12 cellular contexts compared by ENCODE assay signal in the genomic region with DNA sequence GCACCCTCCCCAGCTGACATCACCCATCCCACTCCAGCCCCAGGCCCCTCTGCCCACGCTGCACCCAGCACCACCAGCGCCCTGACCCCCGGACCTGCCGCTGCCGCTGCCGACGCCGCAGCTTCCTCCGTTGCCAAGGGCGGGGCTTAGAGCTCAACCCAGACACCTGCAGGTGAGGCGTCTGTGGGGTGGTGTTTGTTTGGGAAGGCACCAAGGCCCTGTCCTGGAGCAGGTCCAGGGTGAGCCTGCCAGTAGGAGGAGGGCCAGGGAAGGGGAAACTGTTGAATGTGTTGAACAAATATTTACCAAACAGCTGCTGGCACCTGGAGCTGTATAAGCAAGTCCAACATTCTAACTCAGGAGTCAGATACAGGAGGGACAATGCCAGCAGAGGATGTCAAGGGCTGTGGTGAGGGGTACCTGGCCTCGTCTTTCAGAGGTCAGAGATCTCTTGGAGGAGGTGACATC. TPM values are rescaled to one million over a fixed set of nuclear protein-coding genes. Genes with fewer than 3 reads are reported as not detected.
DNase-seq lines count a peak whose midpoint lies in the region; ATAC-seq and TF ChIP-seq lines count a peak whose summit lies in the region.
"Had no signal": no experiment of that assay in that cellular context is flagged by ENCODE, and none has a peak within 500 bp of the region (broad histone marks: within the 10 kb centered on the region; RNA-seq: fewer than 3 reads in every experiment).

No MANE protein-coding gene starts in this region.

- intact Hi-C loops in left cardiac atrium (cut with DNase I) (no loop called here), lower lobe of right lung (cut with DNase I) (no loop called here)

- no peaks in the 10 kb centered on the region for H3K9me3 Mint-ChIP-seq in HFFc6
- H3K9me3 Mint-ChIP-seq: CD4-positive, CD25-positive, alpha-beta regulatory T cell had no signal

- no peaks in the 10 kb centered on the region for H3K27me3 Mint-ChIP-seq in HFFc6 (ENCODE audit: insufficient read depth)
- H3K27me3 Mint-ChIP-seq: CD4-positive, CD25-positive, alpha-beta regulatory T cell had no signal

- H3K36me3 Mint-ChIP-seq in HFFc6 (ENCODE audit: low read depth), result no peaks in the 10 kb centered on the region
- H3K36me3 Mint-ChIP-seq: CD4-positive, CD25-positive, alpha-beta regulatory T cell had no signal

- H3K27me3 ChIP-seq in right atrium auricular region, result no peaks in the 10 kb centered on the region
- H3K27me3 ChIP-seq in lower lobe of right lung (ENCODE audit: low read depth), result no peaks in the 10 kb centered on the region
- H3K27me3 ChIP-seq: SJSA1 had no signal

- peaks cover 0 to 61% of the 10 kb centered on the region in 2 donors for H3K4me1 ChIP-seq in right atrium auricular region
- peaks cover 64% of the 10 kb centered on the region for H3K4me1 ChIP-seq in lower lobe of right lung

- no peaks in the 10 kb centered on the region for H3K9me3 ChIP-seq in right atrium auricular region
- no peaks in the 10 kb centered on the region for H3K9me3 ChIP-seq in lower lobe of right lung
- H3K9me3 ChIP-seq: SJSA1 had no signal

- H3K4me1 Mint-ChIP-seq in HFFc6 (ENCODE audit: low read depth), result peaks cover 19% of the 10 kb centered on the region

- ATAC-seq in left cardiac atrium, result no peak
- ATAC-seq in lower lobe of right lung, result peak in 1 of 2 donors; percentile 2
- no peak for ATAC-seq in HG03108 (IDR thresholded peaks at IDR 0.05; ENCODE audit: unreplicated experiment)
- no peak for ATAC-seq in HG02610 (IDR thresholded peaks at IDR 0.05; ENCODE audit: unreplicated experiment)
- ATAC-seq in HG03354 (IDR thresholded peaks at IDR 0.05; ENCODE audit: poor library complexity, severe bottlenecking, unreplicated experiment), result no peak

- no peak overlapping the region for H3K4me3 Mint-ChIP-seq in HFFc6

- DNase-seq in right atrium auricular region (ENCODE audit: low spot score) (no peak), left cardiac atrium (no peak), SHP77 treated with DMSO at 0.1 percent for 48 hours (lab: John Stamatoyannopoulos, UW) (peak; percentile 89), lower lobe of right lung (peak; percentile 88), HFFc6 (no peak)
- DNase-seq: activated CD8-positive, alpha-beta memory T cell treated with anti-CD3 and anti-CD28 coated beads, Interleukin-2, amount 50 U/mL, for 48 hours; CD4-positive, CD25-positive, alpha-beta regulatory T cell; KBM-7 had no signal

- H3K4me3 ChIP-seq in right atrium auricular region (no peak overlapping the region), lower lobe of right lung (peak overlapping the region; percentile 14)
- H3K4me3 ChIP-seq: SJSA1 had no signal

- peaks cover 6% of the 10 kb centered on the region for H3K36me3 ChIP-seq in right atrium auricular region
- H3K36me3 ChIP-seq in lower lobe of right lung, result peaks cover 23% of the 10 kb centered on the region

- H3K27ac Mint-ChIP-seq in HFFc6, result no peak overlapping the region; the same call in 1 of the 2 replicates

- no peak for TF ChIP-seq CTCF in right atrium auricular region (IDR thresholded peaks at IDR 0.05)
- no peak for TF ChIP-seq CTCF in lower lobe of right lung (IDR thresholded peaks at IDR 0.05)
- TF ChIP-seq CTCF in HFFc6 (IDR thresholded peaks at IDR 0.05), result no peak

- H3K27ac ChIP-seq in right atrium auricular region, result peak overlapping the region; percentile 8 to 39
- H3K27ac ChIP-seq in lower lobe of right lung, result peak overlapping the region; percentile 99
- H3K27ac ChIP-seq: SJSA1 had no signal

RNA-seq across cellular contexts. Expression of a gene that starts 3.1 kb away (rescaled TPM):
- total RNA-seq in right atrium auricular region (100 to 1,000 TPM; 153 to 201 TPM), left cardiac atrium (100 to 1,000 TPM; 276 to 310 TPM), lower lobe of right lung (150 TPM)
- total RNA-seq in HFFc6 (2021; fragmentation: NEBNext Ultra II Directional; extraction: Animal tissue kit (Norgen Biotek cat#: 25700)), result 10 to 100 TPM; 65.1 to 80.6 (median 71.2) TPM

RNA-seq across cellular contexts. Expression of a gene that starts 3.4 kb away (rescaled TPM):
- total RNA-seq in right atrium auricular region, result 10 to 100 TPM; 59.1 to 83.4 TPM
- total RNA-seq in left cardiac atrium, result 10 to 100 TPM; 63.9 to 66.9 TPM
- 48.2 TPM for total RNA-seq in lower lobe of right lung
- total RNA-seq in HFFc6 (2021; fragmentation: NEBNext Ultra II Directional; extraction: Animal tissue kit (Norgen Biotek cat#: 25700)), result 10 to 100 TPM; 54.1 to 95.6 (median 73.1) TPM

RNA-seq across cellular contexts. Expression of a gene that starts 7.2 kb away (rescaled TPM):
- total RNA-seq in right atrium auricular region, result 10 to 100 TPM; 24.7 to 32.1 TPM
- 10 to 100 TPM; 49.2 to 49.3 TPM for total RNA-seq in left cardiac atrium
- 39.5 TPM for total RNA-seq in lower lobe of right lung
- total RNA-seq in HFFc6 (2021; fragmentation: NEBNext Ultra II Directional; extraction: Animal tissue kit (Norgen Biotek cat#: 25700)), result 10 to 100 TPM; 21.7 to 29.5 (median 23.2) TPM

RNA-seq across cellular contexts. Expression of a gene that starts 9.2 kb away (rescaled TPM):
- total RNA-seq in right atrium auricular region (10 to 100 TPM; 76.4 to 99.2 TPM), left cardiac atrium (100 to 1,000 TPM; 122 to 135 TPM), lower lobe of right lung (55.4 TPM)
- 100 to 1,000 TPM; 386 to 478 (median 429) TPM for total RNA-seq in HFFc6 (2021; fragmentation: NEBNext Ultra II Directional; extraction: Animal tissue kit (Norgen Biotek cat#: 25700))

RNA-seq across cellular contexts. Expression of a gene that starts 11.4 kb away (rescaled TPM):
- total RNA-seq in right atrium auricular region, result 10 to 100 TPM; 73.3 to 95.6 TPM
- total RNA-seq in left cardiac atrium, result 10 to 100 TPM; 58.8 to 82.0 TPM
- total RNA-seq in lower lobe of right lung, result 45.0 TPM
- 10 to 100 TPM; 46.6 to 57.7 (median 53.7) TPM for total RNA-seq in HFFc6 (2021; fragmentation: NEBNext Ultra II Directional; extraction: Animal tissue kit (Norgen Biotek cat#: 25700))

Comparison
In these comparisons a context has a peak if more than half of its experiments do, and no peak if none do; other contexts are left out.
1. DNase-seq: peak in SHP77 treated with DMSO at 0.1 percent for 48 hours (single experiment) and lower lobe of right lung (single experiment); none in right atrium auricular region (single experiment), left cardiac atrium (single experiment) and HFFc6 (single experiment).